ENCODE assay signal across 25 cellular contexts in genomic region chr13:109271061-109271460, GRCh38.
DNase-seq lines count a peak whose midpoint lies in the region; ATAC-seq and TF ChIP-seq lines count a peak whose summit lies in the region.
"Had no signal": no experiment of that assay in that cellular context is flagged by ENCODE, and none has a peak within 500 bp of the region (broad histone marks: within the 10 kb centered on the region; RNA-seq: fewer than 3 reads in every experiment).

No MANE protein-coding gene starts in this region.

- no peaks in the 10 kb centered on the region for H3K9me3 ChIP-seq in breast epithelium
- H3K9me3 ChIP-seq in SJSA1 (replicated peaks): no peaks in the 10 kb centered on the region
- no peaks in the 10 kb centered on the region for H3K9me3 ChIP-seq in iPS-15b (ENCODE audit: control insufficient read depth, insufficient read depth, low read length)
- H3K9me3 ChIP-seq: mucosa of descending colon, Peyer's patch, spleen, stomach, transverse colon had no signal

- H3K4me1 Mint-ChIP-seq in MCF 10A (ENCODE audit: insufficient read depth, unreplicated experiment): peaks cover 28% of the 10 kb centered on the region
- H3K4me1 Mint-ChIP-seq: activated naive CD4-positive, alpha-beta T cell treated with anti-CD3 and anti-CD28 coated beads, Interleukin-2, amount 50 U/mL, for 24 hours had no signal

- TF ChIP-seq CTCF in MCF 10A (IDR thresholded peaks at IDR 0.05; ENCODE audit: unreplicated experiment) (no peak), breast epithelium (IDR thresholded peaks at IDR 0.05) (no peak)

- peaks cover 96% of the 10 kb centered on the region for H3K36me3 Mint-ChIP-seq in MCF 10A (ENCODE audit: insufficient read depth, unreplicated experiment)
- H3K36me3 Mint-ChIP-seq: activated naive CD4-positive, alpha-beta T cell treated with anti-CD3 and anti-CD28 coated beads, Interleukin-2, amount 50 U/mL, for 24 hours had no signal

- H3K27ac ChIP-seq in breast epithelium (no peak overlapping the region), SJSA1 (peak overlapping the region; percentile 90)
- H3K27ac ChIP-seq: 22Rv1, Peyer's patch, spleen, stomach, transverse colon had no signal

- peak overlapping the region; percentile 97 for H3K27ac Mint-ChIP-seq in MCF 10A (ENCODE audit: low read depth, unreplicated experiment)
- H3K27ac Mint-ChIP-seq: activated CD8-positive, alpha-beta T cell treated with anti-CD3 and anti-CD28 coated beads, Interleukin-2, amount 10 ng/mL, durations not matched to agents 7 days and 5 days; activated naive CD4-positive, alpha-beta T cell treated with anti-CD3 and anti-CD28 coated beads, Interleukin-2, amount 50 U/mL, for 24 hours had no signal

- H3K4me3 Mint-ChIP-seq in MCF 10A (ENCODE audit: unreplicated experiment): peak overlapping the region; percentile 64
- H3K4me3 Mint-ChIP-seq: activated CD8-positive, alpha-beta T cell treated with anti-CD3 and anti-CD28 coated beads, Interleukin-2, amount 10 ng/mL, durations not matched to agents 7 days and 5 days; activated naive CD4-positive, alpha-beta T cell treated with anti-CD3 and anti-CD28 coated beads, Interleukin-2, amount 50 U/mL, for 24 hours; neural crest cell had no signal

- H3K27me3 Mint-ChIP-seq in MCF 10A (ENCODE audit: insufficient read depth, unreplicated experiment): no peaks in the 10 kb centered on the region

- intact Hi-C loops in MCF 10A (cut with micrococcal nuclease): loop anchor here (5.0 to 10.0 kb wide), 5 partner anchors 111 to 744 kb away; no protein-coding TSS in a partner anchor
- intact Hi-C loops in breast epithelium (cut with DNase I; ENCODE audit: low total_unique reads): no loop called here
- intact Hi-C loops in posterior cingulate gyrus (cut with DNase I): no loop called here

- H3K4me3 ChIP-seq in breast epithelium (no peak overlapping the region), SJSA1 (peak overlapping the region; percentile 44), iPS-15b (ENCODE audit: low read depth, low read length) (peak overlapping the region; percentile 16)
- H3K4me3 ChIP-seq: mucosa of descending colon, Peyer's patch, spleen, stomach, transverse colon had no signal

- H3K36me3 ChIP-seq in breast epithelium (no peaks in the 10 kb centered on the region), SJSA1 (peaks cover 80% of the 10 kb centered on the region), iPS-15b (ENCODE audit: control insufficient read depth, insufficient read depth, low read length) (no peaks in the 10 kb centered on the region)
- H3K36me3 ChIP-seq: Peyer's patch, spleen, stomach, transverse colon had no signal

- peak; percentile 26 for DNase-seq in MCF 10A (ENCODE audit: unreplicated experiment)
- DNase-seq in breast epithelium (ENCODE audit: low spot score in 2 of 2): no peak
- DNase-seq in SJSA1 (ENCODE audit: low read depth in 1 of 2, low spot score in 2 of 2): peak; percentile 74 to 93
- DNase-seq in posterior cingulate gyrus: no peak
- no peak for DNase-seq in H4 (ENCODE audit: low spot score)
- DNase-seq in SKM-1 (lab: John Stamatoyannopoulos, UW; ENCODE audit: unreplicated experiment): no peak
- DNase-seq: activated CD8-positive, alpha-beta T cell treated with anti-CD3 and anti-CD28 coated beads, Interleukin-2, amount 10 ng/mL, durations not matched to agents 7 days and 5 days; aorta; effector CD4-positive, alpha-beta T cell; glutamatergic neuron; left ventricle myocardium superior; mucosa of descending colon; NCI-H1105; NCI-H2081; NCI-H446; Peyer's patch; spleen; stimulated activated CD4-positive, alpha-beta T cell treated with anti-CD3 and anti-CD28 coated beads, Interleukin-4, amount 100 ng/mL, for 4 hours; stomach; transverse colon had no signal

- H3K9me3 Mint-ChIP-seq in MCF 10A (ENCODE audit: unreplicated experiment): no peaks in the 10 kb centered on the region
- H3K9me3 Mint-ChIP-seq: activated naive CD4-positive, alpha-beta T cell treated with anti-CD3 and anti-CD28 coated beads, Interleukin-2, amount 50 U/mL, for 24 hours; neural crest cell had no signal

- peak overlapping the region; percentile 9 for H3K9ac ChIP-seq in iPS-15b (ENCODE audit: low read depth, low read length)

- no peak for TF ChIP-seq POLR2A in breast epithelium (IDR thresholded peaks at IDR 0.05)

- BruUV-seq in MCF 10A (replicated peaks; lab: Mats Ljungman, UMichigan): no TSS peak

- no peaks in the 10 kb centered on the region for H3K27me3 ChIP-seq in breast epithelium
- no peaks in the 10 kb centered on the region for H3K27me3 ChIP-seq in SJSA1 (replicated peaks)
- no peaks in the 10 kb centered on the region for H3K27me3 ChIP-seq in iPS-15b (ENCODE audit: control insufficient read depth, insufficient read depth, low read length)
- H3K27me3 ChIP-seq: Peyer's patch, spleen, stomach, transverse colon had no signal

- POLR2A ChIA-PET in MCF 10A (lab: Yijun Ruan, JAX): interaction anchor here (0.7 to 4.4 kb wide), 16 partner anchors 13 to 513 kb away, joined by 3 to 42 read pairs (median 6); no protein-coding TSS in a partner anchor

- no peaks in the 10 kb centered on the region for H3K4me1 ChIP-seq in breast epithelium
- peaks cover 51% of the 10 kb centered on the region for H3K4me1 ChIP-seq in SJSA1 (replicated peaks)
- H3K4me1 ChIP-seq in iPS-15b (ENCODE audit: control insufficient read depth, insufficient read depth, low read length): peaks cover 25% of the 10 kb centered on the region
- H3K4me1 ChIP-seq: Peyer's patch, spleen, stomach, transverse colon had no signal

- ATAC-seq in GM21825 (IDR thresholded peaks at IDR 0.05; ENCODE audit: unreplicated experiment): no peak
- ATAC-seq: activated CD8-positive, alpha-beta T cell treated with anti-CD3 and anti-CD28 coated beads, Interleukin-2, amount 10 ng/mL, durations not matched to agents 7 days and 5 days; left ventricle myocardium superior; mucosa of descending colon had no signal

- CTCF ChIA-PET in MCF 10A (lab: Yijun Ruan, JAX): interaction anchor here (0.6 to 0.9 kb wide), 3 partner anchors 35 to 134 kb away, joined by 3 read pairs; no protein-coding TSS in a partner anchor

Comparison
In these comparisons a context has a peak if more than half of its experiments do, and no peak if none do; other contexts are left out.
1. DNase-seq: peak in MCF 10A (single experiment) and SJSA1 (2 of 2); none in breast epithelium (0 of 2), posterior cingulate gyrus (0 of 10), H4 (single experiment) and SKM-1 (single experiment).
2. H3K4me3 ChIP-seq: peak in SJSA1 (single experiment) and iPS-15b (single experiment); none in breast epithelium (0 of 3).